Comparison of ENCODE assay signal across 13 cellular contexts in genomic region chr4:129545599-129546278, GRCh38.
DNase-seq lines count a peak whose midpoint lies in the region; ATAC-seq, FAIRE-seq and TF ChIP-seq lines count a peak whose summit lies in the region.
"Had no signal": no experiment of that assay in that cellular context is flagged by ENCODE, and none has a peak within 500 bp of the region (broad histone marks: within the 10 kb centered on the region; RNA-seq: fewer than 3 reads in every experiment).

No MANE protein-coding gene starts in this region.

- H3K36me3 Mint-ChIP-seq in astrocyte (ENCODE audit: low read depth, unreplicated experiment) (no peaks in the 10 kb centered on the region), H9 (ENCODE audit: insufficient read depth in 1 of 3, low read depth in 3 of 3) (no peaks in the 10 kb centered on the region; a peak in 1 of 7 replicates)
- H3K36me3 Mint-ChIP-seq: activated CD8-positive, alpha-beta memory T cell treated with anti-CD3 and anti-CD28 coated beads, Interleukin-2, amount 10 ng/mL, durations not matched to agents 7 days and 5 days; CD8-positive, alpha-beta memory T cell; T-cell had no signal

- DNase-seq in H4 (ENCODE audit: low spot score) (peak; percentile 8), astrocyte (ENCODE audit: low read depth) (peak; percentile 31), heart right ventricle (peak; percentile 76 to 83), prostate gland (ENCODE audit: low spot score) (peak; percentile 41), A172 (ENCODE audit: low spot score) (no peak), H9 (no peak), NK-92 (lab: John Stamatoyannopoulos, UW; ENCODE audit: unreplicated experiment) (no peak)
- DNase-seq: activated CD8-positive, alpha-beta memory T cell treated with anti-CD3 and anti-CD28 coated beads, Interleukin-2, amount 10 ng/mL, durations not matched to agents 7 days and 5 days; CD8-positive, alpha-beta memory T cell; NCI-H187; T-cell had no signal

- H3K27me3 Mint-ChIP-seq in astrocyte (ENCODE audit: low read depth, unreplicated experiment) (no peaks in the 10 kb centered on the region), H9 (ENCODE audit: low read depth) (no peaks in the 10 kb centered on the region)
- H3K27me3 Mint-ChIP-seq: activated CD8-positive, alpha-beta memory T cell treated with anti-CD3 and anti-CD28 coated beads, Interleukin-2, amount 10 ng/mL, durations not matched to agents 7 days and 5 days; CD8-positive, alpha-beta memory T cell; T-cell had no signal

- H3K4me3 Mint-ChIP-seq in astrocyte (ENCODE audit: unreplicated experiment) (no peak overlapping the region), H9 (no peak overlapping the region)
- H3K4me3 Mint-ChIP-seq: activated CD8-positive, alpha-beta memory T cell treated with anti-CD3 and anti-CD28 coated beads, Interleukin-2, amount 10 ng/mL, durations not matched to agents 7 days and 5 days; CD8-positive, alpha-beta memory T cell; T-cell had no signal

- H3K9me3 Mint-ChIP-seq in astrocyte (ENCODE audit: unreplicated experiment) (no peaks in the 10 kb centered on the region), H9 (no peaks in the 10 kb centered on the region)
- H3K9me3 Mint-ChIP-seq: CD8-positive, alpha-beta memory T cell had no signal

- no peak overlapping the region for H2BK20ac ChIP-seq in H9 (ENCODE audit: low read depth, low read length, poor library complexity, severe bottlenecking)

- H2BK120ac ChIP-seq in H9 (ENCODE audit: low read depth, low read length, poor library complexity, severe bottlenecking) = no peak overlapping the region

- no peak overlapping the region for H3K4me2 ChIP-seq in astrocyte (ENCODE audit: low read length)
- no peak overlapping the region for H3K4me2 ChIP-seq in H9 (ENCODE audit: insufficient read depth, insufficient read length, low read length)

- H2AFZ ChIP-seq in astrocyte (ENCODE audit: low read depth, low read length) (no peak overlapping the region), H9 (ENCODE audit: low read length) (no peak overlapping the region)

- 11% methylated on average over 5 of the region's 5 CpGs for WGBS in heart right ventricle, 2 donors
- WGBS in prostate gland = 22% methylated on average over 5 of the region's 5 CpGs
- no CpG with 5 or more reads among the region's 5 CpGs for WGBS in H9 (ENCODE audit: extremely low coverage, insufficient read length, low lambda C conversion rate)

- no peak overlapping the region for H3K4me3 ChIP-seq in astrocyte (ENCODE audit: insufficient read depth, low read depth, low read length)
- H3K4me3 ChIP-seq in heart right ventricle = no peak overlapping the region
- no peak overlapping the region for H3K4me3 ChIP-seq in prostate gland

- no peaks in the 10 kb centered on the region for H3K23me2 ChIP-seq in H9 (ENCODE audit: insufficient read length, low read depth, low read length, poor library complexity, severe bottlenecking)

- intact Hi-C loops in heart right ventricle (cut with DNase I) = no loop called here
- intact Hi-C loops in prostate gland (cut with DNase I) = no loop called here

- no peak for FAIRE-seq in astrocyte (lab: Jason Lieb, UNC)

- no peak overlapping the region for H2BK12ac ChIP-seq in H9 (ENCODE audit: insufficient read length, low read depth, low read length)

- H3K27me3 ChIP-seq in astrocyte (ENCODE audit: insufficient read depth, low read length) (no peaks in the 10 kb centered on the region), heart right ventricle (no peaks in the 10 kb centered on the region), prostate gland (replicated peaks; ENCODE audit: insufficient read depth) (no peaks in the 10 kb centered on the region), H9 (ENCODE audit: insufficient read depth, low read length) (no peaks in the 10 kb centered on the region; the same call in 1 of the 2 replicates)

- H4K20me1 ChIP-seq in astrocyte (ENCODE audit: insufficient read depth, low read length) = no peaks in the 10 kb centered on the region
- H4K20me1 ChIP-seq in H9 (ENCODE audit: control insufficient read depth, insufficient read depth, insufficient read length) = no peaks in the 10 kb centered on the region

- no peak overlapping the region for H4K91ac ChIP-seq in H9 (ENCODE audit: insufficient read length, low read depth, low read length)

- no peak overlapping the region for H2BK5ac ChIP-seq in H9 (ENCODE audit: insufficient read length, low read length)

- no peak overlapping the region for H3K14ac ChIP-seq in H9 (ENCODE audit: insufficient read depth, low read length)

- no peak for TF ChIP-seq POLR2A in prostate gland (IDR thresholded peaks at IDR 0.05)

- ATAC-seq in heart right ventricle = peak; percentile 87 to 100 (median 97)
- ATAC-seq in GM18517 (IDR thresholded peaks at IDR 0.05; ENCODE audit: unreplicated experiment) = no peak
- ATAC-seq: activated CD8-positive, alpha-beta memory T cell treated with anti-CD3 and anti-CD28 coated beads, Interleukin-2, amount 10 ng/mL, durations not matched to agents 7 days and 5 days; HCT116; T-cell had no signal

- no peak overlapping the region for H3K27ac ChIP-seq in astrocyte (ENCODE audit: low read depth, low read length)
- H3K27ac ChIP-seq in heart right ventricle = peak overlapping the region; percentile 25 to 83 (median 57)
- H3K27ac ChIP-seq in prostate gland = no peak overlapping the region
- H3K27ac ChIP-seq in H9 (ENCODE audit: insufficient read length, low read depth, low read length) = no peak overlapping the region

- no peaks in the 10 kb centered on the region for H3K79me1 ChIP-seq in H9 (ENCODE audit: insufficient read depth, low read depth, low read length, poor library complexity, severe bottlenecking)

- H2BK15ac ChIP-seq in H9 (ENCODE audit: low read depth, low read length) = no peak overlapping the region

- H3K4ac ChIP-seq in H9 (ENCODE audit: low read depth, low read length) = no peak overlapping the region

- H3K56ac ChIP-seq in H9 (ENCODE audit: insufficient read length, low read depth, low read length) = no peak overlapping the region

- H3K4me1 Mint-ChIP-seq in astrocyte (ENCODE audit: low read depth, unreplicated experiment) (peaks cover 8% of the 10 kb centered on the region), H9 (peaks cover 0 to 4% of the 10 kb centered on the region in 2 experiments; a peak in 2 of 4 replicates)
- H3K4me1 Mint-ChIP-seq: activated CD8-positive, alpha-beta memory T cell treated with anti-CD3 and anti-CD28 coated beads, Interleukin-2, amount 10 ng/mL, durations not matched to agents 7 days and 5 days; CD8-positive, alpha-beta memory T cell; T-cell had no signal

- H3K9ac ChIP-seq in astrocyte (ENCODE audit: low read length) (no peak overlapping the region), H9 (ENCODE audit: extremely low read depth, insufficient read length, low read length) (no peak overlapping the region)

- H3K36me3 ChIP-seq in astrocyte (ENCODE audit: insufficient read depth, low read length) (no peaks in the 10 kb centered on the region), heart right ventricle (no peaks in the 10 kb centered on the region), prostate gland (no peaks in the 10 kb centered on the region)

- H3K4me1 ChIP-seq in astrocyte (ENCODE audit: insufficient read depth, low read length) (no peaks in the 10 kb centered on the region), heart right ventricle (peaks cover 0 to 23% (median 14%) of the 10 kb centered on the region in 9 donors), prostate gland (replicated peaks) (no peaks in the 10 kb centered on the region), H9 (ENCODE audit: insufficient read depth, low read length) (no peaks in the 10 kb centered on the region)

- H4K5ac ChIP-seq in H9 (ENCODE audit: insufficient read length, low read depth, low read length) = no peak overlapping the region

- no peak overlapping the region for H2AK5ac ChIP-seq in H9 (ENCODE audit: insufficient read length, low read length)

- H3K79me2 ChIP-seq in astrocyte (ENCODE audit: insufficient read depth, low read length) (no peaks in the 10 kb centered on the region), H9 (ENCODE audit: insufficient read depth, low read length) (no peaks in the 10 kb centered on the region)

- H3K18ac ChIP-seq in H9 (ENCODE audit: insufficient read length, low read depth, low read length) = no peak overlapping the region

- no peak overlapping the region for H3K27ac Mint-ChIP-seq in astrocyte (ENCODE audit: unreplicated experiment)
- peak overlapping the region in 1 of 3 experiments; percentile 61; a peak in 1 of 7 replicates for H3K27ac Mint-ChIP-seq in H9
- H3K27ac Mint-ChIP-seq: activated CD8-positive, alpha-beta memory T cell treated with anti-CD3 and anti-CD28 coated beads, Interleukin-2, amount 10 ng/mL, durations not matched to agents 7 days and 5 days; CD8-positive, alpha-beta memory T cell; T-cell had no signal

- H4K8ac ChIP-seq in H9 (replicated peaks; ENCODE audit: insufficient read length, low read depth, low read length) = no peak overlapping the region

- H3K9me3 ChIP-seq in astrocyte (ENCODE audit: insufficient read depth, low read depth, low read length) (no peaks in the 10 kb centered on the region), heart right ventricle (no peaks in the 10 kb centered on the region), prostate gland (no peaks in the 10 kb centered on the region), H9 (ENCODE audit: control insufficient read depth, low read depth, low read length) (no peaks in the 10 kb centered on the region)

- TF ChIP-seq CTCF in astrocyte (IDR thresholded peaks at IDR 0.05; ENCODE audit: insufficient read depth, low read depth, low read length) (no peak), heart right ventricle (IDR thresholded peaks at IDR 0.05) (no peak), prostate gland (IDR thresholded peaks at IDR 0.05) (no peak), H9 (conservative IDR thresholded peaks at IDR 0.05) (no peak)

- H3T11ph ChIP-seq in H9 (ENCODE audit: low read length) = no peak overlapping the region

- no peak overlapping the region for H3K23ac ChIP-seq in H9 (ENCODE audit: insufficient read length, low read depth, low read length)

Comparison
In these comparisons a context has a peak if more than half of its experiments do, and no peak if none do; other contexts are left out.
1. DNase-seq: peak in H4 (single experiment), astrocyte (single experiment), heart right ventricle (2 of 2) and prostate gland (single experiment); none in A172 (single experiment), H9 (single experiment) and NK-92 (single experiment).
2. H3K27ac ChIP-seq: peak in heart right ventricle (10 of 10); none in astrocyte (single experiment), prostate gland (0 of 2) and H9 (single experiment).